Comparison of ENCODE assay signal across 1 cellular context in the genomic region with DNA sequence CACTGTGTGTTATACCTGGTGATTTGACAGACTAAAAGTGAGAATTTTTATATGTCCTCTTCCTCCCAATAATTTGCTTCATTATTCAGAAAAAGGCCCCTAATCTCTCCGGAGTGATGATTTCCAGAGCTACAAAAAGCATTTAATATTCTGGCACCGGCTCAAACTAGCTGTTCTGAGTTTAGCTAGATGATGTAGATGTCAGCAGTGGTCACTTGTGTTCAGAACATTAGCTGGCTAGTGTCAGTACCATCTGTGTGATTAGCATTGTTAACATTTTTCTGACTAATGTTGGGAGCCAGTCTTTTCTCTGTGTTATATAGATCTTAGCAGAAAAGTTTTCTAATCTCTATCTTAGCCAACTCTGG.
TF ChIP-seq lines count a peak whose summit lies in the region.

No MANE protein-coding gene starts in this region.

TF ChIP-seq in endothelial cell of umbilical vein, 7 proteins besides CTCF, POLR2A, EP300 and RAD21:
- no peak for TF ChIP-seq EZH2 (IDR thresholded peaks at IDR 0.05; ENCODE audit: borderline replicate concordance, low read depth, low read length, severe bottlenecking)
- no peak for TF ChIP-seq POLR2AphosphoS5 (IDR thresholded peaks at IDR 0.05; ENCODE audit: insufficient read depth, low read depth, low read length)
- TF ChIP-seq JUN (IDR thresholded peaks at IDR 0.05; ENCODE audit: borderline replicate concordance, insufficient read depth, insufficient read length, low read depth), result no peak
- TF ChIP-seq GATA2 (IDR thresholded peaks at IDR 0.05; ENCODE audit: insufficient read depth, insufficient read length, low read depth, low read length), result no peak
- TF ChIP-seq, protein P1, sequence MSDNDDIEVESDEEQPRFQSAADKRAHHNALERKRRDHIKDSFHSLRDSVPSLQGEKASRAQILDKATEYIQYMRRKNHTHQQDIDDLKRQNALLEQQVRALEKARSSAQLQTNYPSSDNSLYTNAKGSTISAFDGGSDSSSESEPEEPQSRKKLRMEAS (IDR thresholded peaks at IDR 0.05; ENCODE audit: insufficient read depth, insufficient read length), result no peak
- TF ChIP-seq MYC (IDR thresholded peaks at IDR 0.05; ENCODE audit: low read depth, low read length), result no peak
- no peak for TF ChIP-seq FOS (IDR thresholded peaks at IDR 0.05; ENCODE audit: borderline replicate concordance, insufficient read depth, low read length)
